8 cellular contexts compared by ENCODE assay signal in genomic region chr12:57846285-57846576, GRCh38. TPM values are rescaled to one million over a fixed set of nuclear protein-coding genes. Genes with fewer than 3 reads are reported as not detected.
A peak's percentile ranks its signal among the peaks of the same experiment; 100 is the strongest.
DNase-seq lines count a peak whose midpoint lies in the region; ATAC-seq and TF ChIP-seq lines count a peak whose summit lies in the region.

No MANE protein-coding gene starts in this region.

- peaks cover 19% of the 10 kb centered on the region for H3K36me3 Mint-ChIP-seq in central memory CD8-positive, alpha-beta T cell (ENCODE audit: insufficient read depth)

- peak overlapping the region; percentile 96 for H3K4me3 ChIP-seq in AG10803 (ENCODE audit: low read length)
- peak overlapping the region; percentile 78 for H3K4me3 ChIP-seq in NB4 (ENCODE audit: low read depth, low read length)
- H3K4me3 ChIP-seq in mononuclear cell (ENCODE audit: low read length): peak overlapping the region; percentile 94

- H3K9me3 ChIP-seq in mononuclear cell (ENCODE audit: low read depth, low read length): no peaks in the 10 kb centered on the region

- H3K4me1 Mint-ChIP-seq in central memory CD8-positive, alpha-beta T cell: peaks cover 55% of the 10 kb centered on the region

- no peak for TF ChIP-seq CTCF in AG10803 (conservative IDR thresholded peaks at IDR 0.05; ENCODE audit: low read length)
- no peak for TF ChIP-seq CTCF in NB4 (IDR thresholded peaks at IDR 0.05; ENCODE audit: low read depth, low read length)

- no peaks in the 10 kb centered on the region for H3K27me3 ChIP-seq in mononuclear cell (ENCODE audit: insufficient read depth, low read length)

- no peaks in the 10 kb centered on the region for H3K9me3 Mint-ChIP-seq in central memory CD8-positive, alpha-beta T cell

- no peaks in the 10 kb centered on the region for H3K27me3 Mint-ChIP-seq in central memory CD8-positive, alpha-beta T cell

- DNase-seq in AG10803 (ENCODE audit: low read depth) (no peak), NB4 (ENCODE audit: low read depth) (peak; percentile 70), NCI-H2227 (lab: John Stamatoyannopoulos, UW; ENCODE audit: unreplicated experiment) (no peak), iPS-NIHi11 (ENCODE audit: low spot score) (no peak)
- peak in 1 of 2 donors; percentile 17 for DNase-seq in central memory CD8-positive, alpha-beta T cell (ENCODE audit: low spot score in 2 of 2)
- no peak for DNase-seq in stimulated activated CD4-positive, alpha-beta T cell treated with anti-CD3 and anti-CD28 coated beads, Interleukin-4, amount 100 ng/mL, for 1 hour

- ATAC-seq in GM21447 (IDR thresholded peaks at IDR 0.05; ENCODE audit: unreplicated experiment): peak; percentile 12
- peak; percentile 33 for ATAC-seq in central memory CD8-positive, alpha-beta T cell (replicated peaks; ENCODE audit: extremely low read depth, poor library complexity, severe bottlenecking)

- TF ChIP-seq POLR2A in NB4 (IDR thresholded peaks at IDR 0.05; ENCODE audit: extremely low read depth, insufficient read length): no peak

- peaks cover 55% of the 10 kb centered on the region for H3K4me1 ChIP-seq in mononuclear cell (ENCODE audit: insufficient read depth, low read length)

- H3K27ac Mint-ChIP-seq in central memory CD8-positive, alpha-beta T cell (ENCODE audit: low read depth): peak overlapping the region; percentile 79

- peak overlapping the region; percentile 83 for H3K4me3 Mint-ChIP-seq in central memory CD8-positive, alpha-beta T cell

RNA-seq across cellular contexts. Expression of gene CTDSP2, which starts 0.3 kb away (rescaled TPM):
- total RNA-seq in mononuclear cell: 60.2 TPM

RNA-seq across cellular contexts. Expression of gene AVIL, which starts 27.7 kb away (rescaled TPM):
- 0.52 TPM for total RNA-seq in mononuclear cell
